In genomic region chr9:19145881-19146280, GRCh38 we compare ENCODE assay signal across 25 cellular contexts.
"Had no signal": no experiment of that assay in that cellular context is flagged by ENCODE, and none has a peak within 500 bp of the region (broad histone marks: within the 10 kb centered on the region; RNA-seq: fewer than 3 reads in every experiment).

No MANE protein-coding gene starts in this region.

- H3K9me3 ChIP-seq: adrenal gland had no signal

- ATAC-seq: activated T-cell treated with anti-CD3 and anti-CD28 coated beads, Interleukin-2, amount 50 U/mL, for 4 hours; PC-3; T-cell had no signal

- H3K4me3 Mint-ChIP-seq: activated B cell treated with CpG ODN at 0.5 μM for 24 hours; activated CD4-positive, alpha-beta memory T cell treated with anti-CD3 and anti-CD28 coated beads for 36 hours; activated CD4-positive, alpha-beta T cell treated with anti-CD3 and anti-CD28 coated beads, Interleukin-2, amount 10 ng/mL, durations not matched to agents 7 days and 5 days; activated naive CD4-positive, alpha-beta T cell treated with anti-CD3 and anti-CD28 coated beads for 36 hours; activated naive CD8-positive, alpha-beta T cell; activated T-cell treated with anti-CD3 and anti-CD28 coated beads, Interleukin-2, amount 50 U/mL, for 4 hours; T-cell had no signal

- H3K27me3 ChIP-seq: adrenal gland had no signal

- H3K4me1 Mint-ChIP-seq: activated B cell treated with CpG ODN at 0.5 μM for 24 hours, T-cell had no signal

- H3K4me3 ChIP-seq: adrenal gland had no signal

- DNase-seq: activated B cell treated with CpG ODN at 0.5 μM for 24 hours; activated CD4-positive, alpha-beta memory T cell treated with anti-CD3 and anti-CD28 coated beads for 36 hours; activated CD4-positive, alpha-beta T cell treated with anti-CD3 and anti-CD28 coated beads, Interleukin-2, amount 10 ng/mL, durations not matched to agents 7 days and 5 days; activated CD8-positive, alpha-beta memory T cell treated with anti-CD3 and anti-CD28 coated beads for 24 hours; activated effector memory CD4-positive, alpha-beta T cell treated with anti-CD3 and anti-CD28 coated beads, Interleukin-2, amount 50 U/mL, for 16 hours; activated naive CD4-positive, alpha-beta T cell treated with anti-CD3 and anti-CD28 coated beads for 36 hours; activated T-cell treated with anti-CD3 and anti-CD28 coated beads, Interleukin-2, amount 50 U/mL, for 4 hours; adrenal gland; anterior cingulate cortex; cerebellar nuclear complex; Karpas-422; MM.1S; NCI-H1105 treated with DMSO at 0.1 percent for 48 hours; NCI-H1436 treated with DMSO at 0.1 percent for 48 hours; NCI-H187 treated with DMSO at 0.1 percent for 48 hours; NCI-H2171; NCI-H2227 treated with DMSO at 0.1 percent for 48 hours; NCI-H69; NK-92 treated with Interleukin-12 subunit alpha and Interleukin-12 subunit beta, amount 100 ng/mL, for 24 hours; PC-3; SHP77; T-cell had no signal

- H3K36me3 ChIP-seq: adrenal gland had no signal

- H3K27ac ChIP-seq: adrenal gland had no signal

- H3K27ac Mint-ChIP-seq: activated B cell treated with CpG ODN at 0.5 μM for 24 hours; activated CD4-positive, alpha-beta memory T cell treated with anti-CD3 and anti-CD28 coated beads for 36 hours; activated CD4-positive, alpha-beta T cell treated with anti-CD3 and anti-CD28 coated beads, Interleukin-2, amount 10 ng/mL, durations not matched to agents 7 days and 5 days; activated naive CD4-positive, alpha-beta T cell treated with anti-CD3 and anti-CD28 coated beads for 36 hours; activated naive CD8-positive, alpha-beta T cell; T-cell had no signal

- FAIRE-seq: colon, RCC 7860 had no signal

- H3K27me3 Mint-ChIP-seq: activated B cell treated with CpG ODN at 0.5 μM for 24 hours; activated CD4-positive, alpha-beta memory T cell treated with anti-CD3 and anti-CD28 coated beads for 36 hours; activated CD4-positive, alpha-beta T cell treated with anti-CD3 and anti-CD28 coated beads, Interleukin-2, amount 10 ng/mL, durations not matched to agents 7 days and 5 days; activated naive CD8-positive, alpha-beta T cell; T-cell had no signal

- H3K36me3 Mint-ChIP-seq: activated CD4-positive, alpha-beta memory T cell treated with anti-CD3 and anti-CD28 coated beads for 36 hours; activated naive CD8-positive, alpha-beta T cell; T-cell had no signal

- H3K4me1 ChIP-seq: adrenal gland had no signal

- H3K9me3 Mint-ChIP-seq: activated B cell treated with CpG ODN at 0.5 μM for 24 hours; activated CD4-positive, alpha-beta memory T cell treated with anti-CD3 and anti-CD28 coated beads for 36 hours; activated CD4-positive, alpha-beta T cell treated with anti-CD3 and anti-CD28 coated beads, Interleukin-2, amount 10 ng/mL, durations not matched to agents 7 days and 5 days; activated naive CD4-positive, alpha-beta T cell treated with anti-CD3 and anti-CD28 coated beads for 36 hours; activated T-cell treated with anti-CD3 and anti-CD28 coated beads, Interleukin-2, amount 50 U/mL, for 4 hours; T-cell had no signal
